ENCODE assay signal across 8 cellular contexts in the genomic region with DNA sequence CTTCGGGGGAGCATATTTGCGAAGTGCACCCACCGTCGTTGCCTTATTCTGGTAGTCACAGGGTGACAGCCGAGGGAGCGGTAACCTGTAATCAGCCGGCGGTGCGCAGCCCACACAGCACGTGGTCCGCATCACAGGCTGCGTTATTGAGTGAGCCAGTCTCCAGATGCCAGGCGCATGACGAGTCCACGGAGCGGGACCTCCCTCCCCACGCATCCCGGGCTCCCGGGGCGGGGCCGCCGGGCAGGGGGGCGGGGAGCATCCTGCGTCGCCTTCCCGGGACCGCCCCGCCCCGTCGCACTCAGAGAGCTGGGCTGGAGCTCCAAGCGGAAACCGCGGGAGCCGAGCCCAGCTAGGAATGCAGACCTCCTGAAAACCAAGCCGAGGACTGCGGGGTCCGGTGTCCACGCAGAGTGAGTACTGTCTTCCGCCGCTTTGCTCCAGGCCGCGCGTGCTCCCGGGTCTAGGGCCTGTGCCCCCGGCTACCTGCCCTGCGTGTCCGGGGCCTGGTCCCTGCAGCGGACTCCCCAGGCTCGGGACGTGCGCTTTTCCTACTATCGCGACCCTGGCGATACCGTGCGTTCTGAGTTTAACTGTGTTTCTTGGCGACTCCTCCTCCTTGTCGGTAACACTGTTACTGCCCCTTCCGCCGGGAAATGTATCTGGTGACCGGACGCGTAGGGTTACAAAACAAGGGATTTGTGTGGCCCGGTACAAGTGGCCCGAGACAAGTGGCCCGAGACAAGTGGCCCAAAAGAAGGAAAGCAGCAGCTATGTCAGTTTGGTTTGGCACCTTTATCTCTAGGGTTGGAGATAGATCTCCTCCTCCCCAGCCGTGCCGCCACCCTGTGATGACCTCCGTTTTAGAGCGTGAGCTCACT. TPM values are rescaled to one million over a fixed set of nuclear protein-coding genes. Genes with fewer than 3 reads are reported as not detected.
DNase-seq lines count a peak whose midpoint lies in the region; ATAC-seq and TF ChIP-seq lines count a peak whose summit lies in the region.

No MANE protein-coding gene starts in this region.

- H3K27ac ChIP-seq in A673 (ENCODE audit: low read depth, low read length, poor library complexity, severe bottlenecking) (peak overlapping the region; percentile 84), endodermal cell (ENCODE audit: low read depth, low read length) (no peak overlapping the region), mesodermal cell (ENCODE audit: low read depth, low read length, severe bottlenecking) (peak overlapping the region; percentile 96)

- H3K9me3 ChIP-seq in A673 (ENCODE audit: low read depth, low read length, poor library complexity, severe bottlenecking) (no peaks in the 10 kb centered on the region), endodermal cell (ENCODE audit: control insufficient read depth, low read length) (no peaks in the 10 kb centered on the region), mesodermal cell (ENCODE audit: control insufficient read depth, low read length) (no peaks in the 10 kb centered on the region)

- ATAC-seq in GM18867 (IDR thresholded peaks at IDR 0.05; ENCODE audit: unreplicated experiment) (peak; percentile 63), HG03097 (IDR thresholded peaks at IDR 0.05; ENCODE audit: low FRiP score, unreplicated experiment) (peak; percentile 61)

- BruUV-seq in A673 (replicated peaks; lab: Mats Ljungman, UMichigan), result no TSS peak

- no peaks in the 10 kb centered on the region for H3K9me3 Mint-ChIP-seq in endodermal cell

- peak overlapping the region; percentile 74 for H3K4me3 ChIP-seq in A673 (ENCODE audit: low read depth, low read length, poor library complexity, severe bottlenecking)
- peak overlapping the region; percentile 83 for H3K4me3 ChIP-seq in endodermal cell (ENCODE audit: low read length)
- peak overlapping the region; percentile 68 for H3K4me3 ChIP-seq in mesodermal cell (ENCODE audit: extremely low read depth, insufficient read depth, low read length, poor library complexity, severe bottlenecking)

- H3K4me1 ChIP-seq in A673 (ENCODE audit: insufficient read depth, low read length, poor library complexity, severe bottlenecking) (peaks cover 17% of the 10 kb centered on the region), endodermal cell (ENCODE audit: control insufficient read depth, insufficient read depth, low read length) (no peaks in the 10 kb centered on the region), mesodermal cell (ENCODE audit: control insufficient read depth, insufficient read depth, low read length, poor library complexity, severe bottlenecking) (peaks cover 13% of the 10 kb centered on the region)

- H3K27me3 ChIP-seq in A673 (replicated peaks; ENCODE audit: insufficient read depth, low read depth, low read length, poor library complexity) (no peaks in the 10 kb centered on the region), endodermal cell (ENCODE audit: control insufficient read depth, insufficient read depth, low read length, poor library complexity, severe bottlenecking) (no peaks in the 10 kb centered on the region)

- 2% methylated on average over 43 to 70 of the region's 70 CpGs for WGBS in endodermal cell (ENCODE audit: insufficient coverage in 1 of 2, insufficient read length in 1 of 2), 2 experiments
- WGBS in mesodermal cell (ENCODE audit: insufficient coverage in 2 of 2), 2 experiments, result 1 to 2% methylated on average over 67 to 69 of the region's 70 CpGs

- peak; percentile 95 for DNase-seq in A673 (ENCODE audit: low spot score)
- peak; percentile 97 for DNase-seq in NCI-H69 (lab: John Stamatoyannopoulos, UW)
- peak; percentile 88 for DNase-seq in activated CD8-positive, alpha-beta memory T cell treated with anti-CD3 and anti-CD28 coated beads, Interleukin-2, amount 50 U/mL, for 48 hours
- DNase-seq in endodermal cell, result peak; percentile 90
- peak; percentile 73 for DNase-seq in stimulated activated CD8-positive, alpha-beta memory T cell treated with anti-CD3 and anti-CD28 coated beads, Interleukin-12 subunit alpha, Interleukin-12 subunit beta, amount 100 ng/mL, for 4 hours (ENCODE audit: low read depth)

- POLR2A ChIA-PET in A673 (lab: Charles Lee; ENCODE audit: low non-redundant PET), result no interaction called here

- H3K36me3 ChIP-seq in A673 (ENCODE audit: insufficient read depth, low read length, poor library complexity, severe bottlenecking) (no peaks in the 10 kb centered on the region), endodermal cell (ENCODE audit: control insufficient read depth, insufficient read depth, low read length) (no peaks in the 10 kb centered on the region), mesodermal cell (ENCODE audit: control insufficient read depth, insufficient read depth, low read length) (peaks cover under 1% of the 10 kb centered on the region)

- intact Hi-C loops in A673 (cut with micrococcal nuclease; ENCODE audit: unreplicated experiment), result loop anchor here (5.0 kb wide), 1 partner anchor 90 kb away; no protein-coding TSS in a partner anchor

- peak overlapping the region; percentile 85 for H3K4me3 Mint-ChIP-seq in endodermal cell

- peaks cover 8% of the 10 kb centered on the region for H3K4me1 Mint-ChIP-seq in endodermal cell

- no peak for TF ChIP-seq CTCF in A673 (conservative IDR thresholded peaks at IDR 0.05; ENCODE audit: low read depth, low read length)
- no peak for TF ChIP-seq CTCF in endodermal cell (conservative IDR thresholded peaks at IDR 0.05)

- CTCF ChIA-PET in A673 (lab: Charles Lee), result interaction anchor here (0.7 to 1.5 kb wide), 2 partner anchors 9 to 12 kb away, joined by 3 to 5 read pairs; no protein-coding TSS in a partner anchor

- peak overlapping the region; percentile 86 for H3K27ac Mint-ChIP-seq in endodermal cell

- peaks cover 24% of the 10 kb centered on the region for H3K27me3 Mint-ChIP-seq in endodermal cell (ENCODE audit: insufficient read depth)

- H3K9ac ChIP-seq in endodermal cell (ENCODE audit: extremely low read depth, low read length, poor library complexity, severe bottlenecking), result peak overlapping the region; percentile 63

- no peaks in the 10 kb centered on the region for H3K36me3 Mint-ChIP-seq in endodermal cell (ENCODE audit: low read depth)

RNA-seq across cellular contexts. Expression of gene CAST, which starts 40.6 kb away (rescaled TPM):
- total RNA-seq in A673 (2021) (66.8 and 72.5 TPM in 2 replicates), endodermal cell (10 to 100 TPM; 33.5 to 36.2 TPM)
- 35.6 TPM for polyA plus RNA-seq in endodermal cell (2013, experiment 1 of 2)
- 35.5 TPM for polyA plus RNA-seq in endodermal cell (2013, experiment 2 of 2)
- polyA plus RNA-seq in mesodermal cell (2013, experiment 1 of 2), result 71.9 TPM
- polyA plus RNA-seq in mesodermal cell (2013, experiment 2 of 2), result 84.1 TPM
